5 cellular contexts compared by ENCODE assay signal in genomic region chr10:36063396-36063795, GRCh38.
"Had no signal": no experiment of that assay in that cellular context is flagged by ENCODE, and none has a peak within 500 bp of the region (broad histone marks: within the 10 kb centered on the region; RNA-seq: fewer than 3 reads in every experiment).

No MANE protein-coding gene starts in this region.

- H3K9ac ChIP-seq: GM23248 had no signal

- ATAC-seq: K562 had no signal

- H3K27ac ChIP-seq: GM23248 had no signal

- H2AFZ ChIP-seq: GM23248 had no signal

- DNase-seq: GM23248, GOT3, H9, HCEC 1CT had no signal

- H3K4me3 ChIP-seq: GM23248, K562 had no signal
